Comparison of ENCODE assay signal across 7 cellular contexts in genomic region chr2:89160289-89160688, GRCh38.
DNase-seq lines count a peak whose midpoint lies in the region; ATAC-seq and TF ChIP-seq lines count a peak whose summit lies in the region.
"Not testable (repeated sequence)": the region's sequence is repeated elsewhere in the genome, so short reads cannot be mapped to it uniquely, and the experiment has no call there.

No MANE protein-coding gene starts in this region.

- not testable (repeated sequence) for H3K4me1 ChIP-seq in RWPE2 (ENCODE audit: insufficient read depth, poor library complexity, severe bottlenecking)

- not testable (repeated sequence) for H3K9me3 Mint-ChIP-seq in naive B cell

- H3K36me3 Mint-ChIP-seq in naive B cell = not testable (repeated sequence)

- ATAC-seq in GM18868 (IDR thresholded peaks at IDR 0.05; ENCODE audit: unreplicated experiment) (peak; percentile 89), GM21619 (IDR thresholded peaks at IDR 0.05; ENCODE audit: unreplicated experiment) (peak; percentile 56), HG02885 (IDR thresholded peaks at IDR 0.05; ENCODE audit: poor library complexity, unreplicated experiment) (peak; percentile 91), HG03469 (IDR thresholded peaks at IDR 0.05; ENCODE audit: unreplicated experiment) (peak; percentile 74), RWPE2 (ENCODE audit: low read depth) (peak; percentile 42; the same call in 1 of the 3 replicates), naive B cell (ENCODE audit: low read depth in 2 of 2) (peak; percentile 77 to 82)

- not testable (repeated sequence) for H3K9me3 ChIP-seq in RWPE2 (ENCODE audit: severe bottlenecking)

- not testable (repeated sequence) for H3K27me3 Mint-ChIP-seq in naive B cell

- not testable (repeated sequence) for H3K4me3 ChIP-seq in RWPE2 (ENCODE audit: severe bottlenecking); epithelial cell of proximal tubule (ENCODE audit: low read depth, low read length)

- H3K27ac Mint-ChIP-seq in naive B cell = peak overlapping the region in 2 of 6 donors; percentile 30 to 77

- H3K27me3 ChIP-seq in RWPE2 (ENCODE audit: insufficient read depth, poor library complexity, severe bottlenecking) = not testable (repeated sequence)

- H3K4me3 Mint-ChIP-seq in naive B cell = not testable (repeated sequence)

- H3K4me1 Mint-ChIP-seq in naive B cell = not testable (repeated sequence)

- not testable (repeated sequence) for H3K27ac ChIP-seq in RWPE2 (ENCODE audit: poor library complexity, severe bottlenecking)

- DNase-seq in RWPE2 (ENCODE audit: low spot score); epithelial cell of proximal tubule (ENCODE audit: low read depth); naive B cell: not testable (repeated sequence)

- TF ChIP-seq CTCF in RWPE2 (IDR thresholded peaks at IDR 0.05; ENCODE audit: poor library complexity, severe bottlenecking) = not testable (repeated sequence)
- TF ChIP-seq CTCF in epithelial cell of proximal tubule (conservative IDR thresholded peaks at IDR 0.05; ENCODE audit: low read depth, low read length) = peak; percentile 28

- not testable (repeated sequence) for H3K36me3 ChIP-seq in RWPE2 (ENCODE audit: low read depth)
